8 cellular contexts compared by ENCODE assay signal in the genomic region with DNA sequence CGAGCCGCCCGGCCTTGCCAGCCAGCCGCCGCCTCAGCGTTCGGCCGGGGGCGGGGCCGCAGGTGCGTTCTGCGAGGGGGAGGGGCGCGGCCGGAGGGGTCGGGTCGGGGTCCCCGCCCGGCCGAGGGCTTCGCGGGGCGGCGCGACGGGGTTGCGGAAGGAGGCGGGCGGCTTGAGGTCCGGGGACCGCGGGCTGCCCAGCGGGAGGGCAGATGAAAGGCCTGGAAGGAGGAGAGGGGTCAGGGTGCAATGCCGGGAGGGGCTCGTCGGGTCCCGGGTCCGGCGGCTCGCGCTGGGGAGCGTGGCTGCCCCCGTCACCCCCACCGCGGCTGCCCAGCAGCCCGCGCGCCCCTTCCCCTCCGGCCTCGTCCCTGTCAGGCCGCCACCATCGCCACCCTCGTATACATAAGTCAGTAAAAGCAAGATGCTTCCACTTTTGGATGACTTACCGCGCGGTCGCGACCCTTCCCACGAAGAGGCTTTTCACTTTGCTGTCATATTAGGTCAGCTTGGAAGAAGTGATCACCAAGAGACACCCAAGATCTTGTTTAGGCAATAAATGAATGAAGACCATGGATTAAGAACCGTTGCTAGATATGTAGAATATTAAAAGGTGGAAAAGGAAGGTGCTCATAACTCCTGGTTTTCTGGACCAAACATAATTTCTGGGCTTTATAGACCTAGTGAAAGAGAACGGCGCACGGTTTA. TPM values are rescaled to one million over a fixed set of nuclear protein-coding genes. Genes with fewer than 3 reads are reported as not detected.
DNase-seq lines count a peak whose midpoint lies in the region; ATAC-seq, FAIRE-seq and TF ChIP-seq lines count a peak whose summit lies in the region.

No MANE protein-coding gene starts in this region.

- TF ChIP-seq RAD21 in GM12878 (IDR thresholded peaks at IDR 0.05; ENCODE audit: insufficient read depth, low read depth, low read length): no peak

- TF ChIP-seq EP300 in GM12878 (IDR thresholded peaks at IDR 0.05; ENCODE audit: borderline replicate concordance in 1 of 2, control insufficient read depth in 1 of 2, low read depth in 2 of 2, low read length in 2 of 2): no peak

- H3K4me1 ChIP-seq in DOHH2 (ENCODE audit: control insufficient read depth, low read length) (peaks cover 28% of the 10 kb centered on the region), KMS-11 (ENCODE audit: low read depth, poor library complexity, severe bottlenecking) (peaks cover 30% of the 10 kb centered on the region), GM12878 (ENCODE audit: control insufficient read depth, insufficient read depth, low read length) (peaks cover 18% of the 10 kb centered on the region)

- H3F3A ChIP-seq in DOHH2 (ENCODE audit: control insufficient read depth, insufficient read depth): peaks cover 10% of the 10 kb centered on the region; the same call in 1 of the 2 replicates

- H3K27ac ChIP-seq in DOHH2 (ENCODE audit: low read depth, low read length) (peak overlapping the region; percentile 93), KMS-11 (peak overlapping the region; percentile 94), GM12878 (ENCODE audit: control insufficient read depth, insufficient read depth) (peak overlapping the region; percentile 55), substantia nigra (ENCODE audit: low read depth, low read length, poor library complexity, severe bottlenecking) (peak overlapping the region; percentile 97)

- CTCF ChIA-PET in GM12878 (lab: Yijun Ruan, JAX): interaction anchor here (1.0 kb wide), 1 partner anchor 7 kb away, joined by 3 read pairs; no protein-coding TSS in a partner anchor

- no peak for TF ChIP-seq CTCF in DOHH2 (IDR thresholded peaks at IDR 0.05; ENCODE audit: low read depth, low read length, poor library complexity, severe bottlenecking)
- no peak for TF ChIP-seq CTCF in KMS-11 (conservative IDR thresholded peaks at IDR 0.05; ENCODE audit: low read depth, low read length)
- TF ChIP-seq CTCF in GM12878 (IDR thresholded peaks at IDR 0.05 in 2 of 3, conservative IDR thresholded peaks at IDR 0.05 in 1 of 3; ENCODE audit: control insufficient read depth in 2 of 3, extremely low read depth in 1 of 3, insufficient read depth in 1 of 3, low read depth in 3 of 3, low read length in 3 of 3): no peak

- SMC1A ChIA-PET in GM12878 (lab: Charles Lee; ENCODE audit: uncharacterized antibody, unreplicated experiment): interaction anchor here (1.8 kb wide), 1 partner anchor 26 kb away, joined by 10 read pairs; no protein-coding TSS in a partner anchor

- H3K4me2 ChIP-seq in DOHH2 (ENCODE audit: low read length): peak overlapping the region; percentile 75
- H3K4me2 ChIP-seq in KMS-11: peak overlapping the region; percentile 97
- peak overlapping the region; percentile 100 for H3K4me2 ChIP-seq in GM12878 (ENCODE audit: control insufficient read depth, insufficient read depth)

- H3K36me3 ChIP-seq in DOHH2 (ENCODE audit: control insufficient read depth, low read length) (peaks cover 48% of the 10 kb centered on the region), KMS-11 (ENCODE audit: insufficient read depth) (no peaks in the 10 kb centered on the region), GM12878 (ENCODE audit: control insufficient read depth in 2 of 2, insufficient read depth in 2 of 2, low read length in 1 of 2) (peaks cover 0 to 3% of the 10 kb centered on the region in 2 experiments; a peak in 1 of 4 replicates)

- TF ChIP-seq POLR2A in GM12878 (IDR thresholded peaks at IDR 0.05; ENCODE audit: low read depth, low read length): no peak

- POLR2A ChIA-PET in GM12878 (lab: Charles Lee): interaction anchor here (1.1 to 6.8 kb wide), 2 partner anchors 27 to 30 kb away, joined by 3 to 77 read pairs; no protein-coding TSS in a partner anchor

- DNase-seq in GM12878 (ENCODE audit: low read depth, low spot score) (no peak), left kidney (ENCODE audit: low read depth, low spot score) (peak; percentile 42), substantia nigra (lab: John Stamatoyannopoulos, UW) (peak in 1 of 49 donors; percentile 94), NCI-H524 treated with DMSO at 0.1 percent for 48 hours (lab: John Stamatoyannopoulos, UW) (no peak), DMS 273 treated with DMSO at 0.1 percent for 48 hours (lab: John Stamatoyannopoulos, UW) (no peak)

- intact Hi-C loops in GM12878 (cut with micrococcal nuclease; ENCODE audit: unreplicated experiment): no loop called here

- H3K9me3 ChIP-seq in DOHH2 (ENCODE audit: control insufficient read depth, insufficient read depth, low read length) (no peaks in the 10 kb centered on the region), GM12878 (replicated peaks; ENCODE audit: control insufficient read depth, insufficient read depth, low read length) (no peaks in the 10 kb centered on the region)

- peak overlapping the region; percentile 26; the same call in 1 of the 2 replicates for H2AFZ ChIP-seq in KMS-11 (ENCODE audit: low read depth)
- peak overlapping the region; percentile 67 for H2AFZ ChIP-seq in GM12878 (ENCODE audit: control insufficient read depth, low read depth, low read length)

- WGBS in GM12878 (ENCODE audit: insufficient coverage, insufficient replicate concordance, low lambda C conversion rate, missing lambda C conversion rate): 4% methylated on average over 11 of the region's 63 CpGs

- RAD21 ChIA-PET in GM12878 (lab: Charles Lee; ENCODE audit: unreplicated experiment): no interaction called here

- in situ Hi-C loops in GM12878 (cut with MboI): loop anchor here (25.0 kb wide), 1 partner anchor 1284 kb away; the partner anchor contains the start of gene MAP2K5

- no peaks in the 10 kb centered on the region for H3K9me2 ChIP-seq in DOHH2 (replicated peaks; ENCODE audit: control insufficient read depth, low read length)

- H3K79me2 ChIP-seq in DOHH2 (ENCODE audit: control insufficient read depth, low read length) (peaks cover 73% of the 10 kb centered on the region), KMS-11 (ENCODE audit: insufficient read depth, low read depth) (peaks cover 62% of the 10 kb centered on the region), GM12878 (ENCODE audit: control insufficient read depth, insufficient read depth, low read length) (peaks cover 64% of the 10 kb centered on the region)

- peak overlapping the region; percentile 99; the same call in 1 of the 2 replicates for H3K9ac ChIP-seq in KMS-11
- peak overlapping the region; percentile 63 for H3K9ac ChIP-seq in GM12878 (ENCODE audit: control insufficient read depth, insufficient read depth, low read length)

- H4K20me1 ChIP-seq in DOHH2 (ENCODE audit: control insufficient read depth, insufficient read depth, low read depth, low read length): peaks cover 10% of the 10 kb centered on the region; the same call in 1 of the 2 replicates
- peaks cover 3% of the 10 kb centered on the region; the same call in 1 of the 2 replicates for H4K20me1 ChIP-seq in KMS-11 (ENCODE audit: insufficient read depth)
- peaks cover 2% of the 10 kb centered on the region; the same call in 1 of the 2 replicates for H4K20me1 ChIP-seq in GM12878 (ENCODE audit: control insufficient read depth, insufficient read depth)

- ATAC-seq in GM21576 (IDR thresholded peaks at IDR 0.05; ENCODE audit: unreplicated experiment): peak; percentile 2
- ATAC-seq in GM12878: peak; percentile 3

- H3K27me3 ChIP-seq in DOHH2 (ENCODE audit: control insufficient read depth, low read length) (no peaks in the 10 kb centered on the region), KMS-11 (ENCODE audit: insufficient read depth, low read depth) (no peaks in the 10 kb centered on the region), GM12878 (replicated peaks in 1 of 2; ENCODE audit: control insufficient read depth in 2 of 2, insufficient read depth in 2 of 2, low read length in 1 of 2) (no peaks in the 10 kb centered on the region)

- peak overlapping the region; percentile 97 for H3K4me3 ChIP-seq in DOHH2 (ENCODE audit: low read length)
- H3K4me3 ChIP-seq in KMS-11 (IDR thresholded peaks at IDR 0.05; ENCODE audit: insufficient read depth, low read depth, low read length): no peak overlapping the region
- peak overlapping the region; percentile 98 for H3K4me3 ChIP-seq in GM12878

- no TSS peak for BruUV-seq in GM12878 (replicated peaks; lab: Mats Ljungman, UMichigan)

- peak; percentile 13 for FAIRE-seq in GM12878 (lab: Jason Lieb, UNC)

TF ChIP-seq in GM12878, 131 proteins besides CTCF, POLR2A, EP300 and RAD21 (continues in another document):
- TF ChIP-seq ZNF274 (IDR thresholded peaks at IDR 0.05; ENCODE audit: insufficient read depth, insufficient read length): no peak
- TF ChIP-seq CBX3 (IDR thresholded peaks at IDR 0.05; ENCODE audit: borderline replicate concordance, low read depth): no peak
- no peak for TF ChIP-seq RB1 (IDR thresholded peaks at IDR 0.05; ENCODE audit: borderline replicate concordance)
- TF ChIP-seq LARP7 (IDR thresholded peaks at IDR 0.05): no peak
- no peak for TF ChIP-seq SREBF1 (IDR thresholded peaks at IDR 0.05; ENCODE audit: low read length)
- TF ChIP-seq, protein P1, sequence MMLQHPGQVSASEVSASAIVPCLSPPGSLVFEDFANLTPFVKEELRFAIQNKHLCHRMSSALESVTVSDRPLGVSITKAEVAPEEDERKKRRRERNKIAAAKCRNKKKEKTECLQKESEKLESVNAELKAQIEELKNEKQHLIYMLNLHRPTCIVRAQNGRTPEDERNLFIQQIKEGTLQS (IDR thresholded peaks at IDR 0.05; ENCODE audit: borderline replicate concordance, extremely low read depth, low read depth, low read length): no peak

RNA-seq across cellular contexts. Expression of gene ANP32A, which starts 0.6 kb away (rescaled TPM):
- total RNA-seq in GM12878 (2013; cell fraction: nucleolus; rRNA removed): 115 and 122 TPM in 2 replicates
- total RNA-seq in GM12878 (2014; rRNA removed): 113 and 115 TPM in 2 replicates
- 232 and 235 TPM in 2 replicates for total RNA-seq in GM12878 (2014; rRNA removed; fragmentation: Illumina TruSeq; extraction: Trizol)
- 227 and 244 TPM in 2 replicates for total RNA-seq in GM12878 (2021)
- 105 TPM for polyA plus RNA-seq in GM12878 (2011; ENCODE audit: low read depth)
- 170 and 224 TPM in 2 replicates for polyA plus RNA-seq in GM12878 (2011; rRNA removed)
- polyA plus RNA-seq in GM12878 (2011; cell fraction: cytosol; rRNA removed): 77.2 and 86.6 TPM in 2 replicates
- polyA plus RNA-seq in GM12878 (2011; cell fraction: nucleus; rRNA removed): 56.0 and 69.4 TPM in 2 replicates
- polyA plus RNA-seq in GM12878 (2012): 179 and 207 TPM in 2 replicates
- polyA plus RNA-seq in GM12878 (2014; fragmentation: Illumina TruSeq; extraction: Trizol): 666 and 753 TPM in 2 replicates
- 10 to 100 TPM; 29.6 to 35.3 TPM for polyA plus RNA-seq in GM12878 (2014; fragmentation: Nextera tagmentation; extraction: Ambion mirVana)
- 247 and 261 TPM in 2 replicates for polyA plus RNA-seq in GM12878 (2014; rRNA removed)
- polyA plus RNA-seq in GM12878 (2016; fragmentation: Nextera tagmentation; extraction: Ambion mirVana): 100 to 1,000 TPM; 232 to 271 TPM
- polyA minus RNA-seq in GM12878 (2011; rRNA and poly(A)+ RNA removed): 62.1 and 70.0 TPM in 2 replicates
- 39.3 and 49.7 TPM in 2 replicates for polyA minus RNA-seq in GM12878 (2011; cell fraction: cytosol; rRNA and poly(A)+ RNA removed)
- polyA minus RNA-seq in GM12878 (2011; cell fraction: nucleus; rRNA and poly(A)+ RNA removed): 31.4 and 59.3 TPM in 2 replicates
